In the genomic region with DNA sequence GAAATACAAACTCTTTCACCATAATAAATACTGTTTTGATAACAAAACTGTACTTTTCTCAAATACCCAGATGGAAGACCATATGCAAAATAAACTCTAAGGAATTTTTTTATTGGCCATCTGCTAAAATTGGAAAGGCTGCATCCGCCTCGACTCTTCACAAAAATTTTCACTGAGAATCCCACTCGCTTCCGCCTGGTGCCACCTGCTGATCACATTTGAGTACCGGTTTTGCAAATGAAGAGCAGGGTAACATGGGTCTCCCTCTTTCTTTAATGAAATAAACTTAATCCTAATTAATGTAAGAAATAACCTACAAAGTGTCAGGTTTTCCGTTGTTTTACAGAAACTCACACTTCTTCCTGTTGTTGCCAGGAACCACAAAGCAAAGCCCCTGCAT, we compare ENCODE assay signal across 11 cellular contexts.
DNase-seq lines count a peak whose midpoint lies in the region; ATAC-seq and TF ChIP-seq lines count a peak whose summit lies in the region.
"Had no signal": no experiment of that assay in that cellular context is flagged by ENCODE, and none has a peak within 500 bp of the region (broad histone marks: within the 10 kb centered on the region; RNA-seq: fewer than 3 reads in every experiment).

No MANE protein-coding gene starts in this region.

- no peak overlapping the region for H3K4me3 ChIP-seq in cardiac muscle cell
- H3K4me3 ChIP-seq in upper lobe of right lung = no peak overlapping the region
- H3K4me3 ChIP-seq in lower leg skin (ENCODE audit: low read depth, poor library complexity, severe bottlenecking) = no peak overlapping the region

- DNase-seq in cardiac muscle cell (ENCODE audit: low read depth in 1 of 2, low spot score in 1 of 2) (peak; percentile 14 to 32), Right ventricle myocardium superior (no peak), inferior parietal cortex (ENCODE audit: extremely low spot score) (peak; percentile 69), upper lobe of right lung (no peak), lower leg skin (ENCODE audit: low spot score in 2 of 2) (no peak), SHP77 (lab: John Stamatoyannopoulos, UW) (no peak)
- DNase-seq: activated naive CD4-positive, alpha-beta T cell treated with anti-CD3 and anti-CD28 coated beads, Interleukin-2, amount 10 ng/mL, durations not matched to agents 7 days and 5 days; HCEC 1CT; NCI-H2081 treated with DMSO at 0.1 percent for 48 hours had no signal

- H3K4me1 ChIP-seq in cardiac muscle cell (ENCODE audit: low read depth) (no peaks in the 10 kb centered on the region), upper lobe of right lung (no peaks in the 10 kb centered on the region)

- no peak overlapping the region for H3K27ac ChIP-seq in cardiac muscle cell
- H3K27ac ChIP-seq in VCaP = no peak overlapping the region
- H3K27ac ChIP-seq in upper lobe of right lung = no peak overlapping the region

- H3K9me3 ChIP-seq in cardiac muscle cell (ENCODE audit: low read depth) = no peaks in the 10 kb centered on the region
- no peaks in the 10 kb centered on the region for H3K9me3 ChIP-seq in upper lobe of right lung

- 36 to 47% methylated on average over 6 of the region's 6 CpGs for WGBS in lower leg skin, 2 donors

- TF ChIP-seq POLR2A in GM18505 (IDR thresholded peaks at IDR 0.05; ENCODE audit: borderline replicate concordance, extremely low read depth, insufficient read depth, insufficient read length) (no peak), lower leg skin (IDR thresholded peaks at IDR 0.05) (no peak)

- TF ChIP-seq CTCF in cardiac muscle cell (IDR thresholded peaks at IDR 0.05; ENCODE audit: low read depth, low read length) = peak; percentile 44
- peak; percentile 80 for TF ChIP-seq CTCF in VCaP (conservative IDR thresholded peaks at IDR 0.05)
- TF ChIP-seq CTCF in upper lobe of right lung (IDR thresholded peaks at IDR 0.05) = peak; percentile 33
- no peak for TF ChIP-seq CTCF in lower leg skin (IDR thresholded peaks at IDR 0.05)

- no peaks in the 10 kb centered on the region for H3K36me3 ChIP-seq in cardiac muscle cell
- no peaks in the 10 kb centered on the region for H3K36me3 ChIP-seq in upper lobe of right lung

- intact Hi-C loops in Right ventricle myocardium superior (cut with DNase I) = no loop called here
- intact Hi-C loops in upper lobe of right lung (cut with DNase I) = no loop called here
- intact Hi-C loops in lower leg skin (cut with DNase I; ENCODE audit: low total_unique reads) = no loop called here

- ATAC-seq in Right ventricle myocardium superior (ENCODE audit: poor library complexity) (no peak), upper lobe of right lung (no peak), GM18505 (IDR thresholded peaks at IDR 0.05; ENCODE audit: unreplicated experiment) (no peak)

- H3K27me3 ChIP-seq in cardiac muscle cell (peaks cover 9% of the 10 kb centered on the region), upper lobe of right lung (no peaks in the 10 kb centered on the region)

Comparison
In these comparisons a context has a peak if more than half of its experiments do, and no peak if none do; other contexts are left out.
1. DNase-seq: peak in cardiac muscle cell (2 of 2) and inferior parietal cortex (single experiment); none in Right ventricle myocardium superior (single experiment), upper lobe of right lung (single experiment), lower leg skin (0 of 2) and SHP77 (0 of 2).
2. CTCF ChIP-seq: peak in cardiac muscle cell (single experiment), VCaP (single experiment) and upper lobe of right lung (single experiment); none in lower leg skin (0 of 3).